In the genomic region with DNA sequence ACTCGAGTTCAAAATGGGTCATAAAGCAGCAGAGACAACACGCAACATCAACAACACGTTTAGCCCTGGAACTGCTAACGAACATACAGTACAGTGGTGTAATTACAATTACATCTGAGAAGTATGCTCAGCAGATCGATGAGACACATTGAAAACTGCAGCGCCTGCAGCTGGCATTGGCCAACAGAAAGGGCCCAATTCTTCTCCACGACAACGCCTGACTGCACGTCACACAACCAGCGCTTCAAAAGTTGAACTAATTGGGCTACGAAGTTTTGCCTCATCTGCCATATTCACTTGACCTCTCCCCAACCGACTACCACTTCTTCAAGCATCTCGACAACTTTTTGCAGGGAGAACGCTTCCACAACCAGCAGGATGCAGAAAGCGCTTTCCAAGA, we compare ENCODE assay signal across 29 cellular contexts.
"Had no signal": no experiment of that assay in that cellular context is flagged by ENCODE, and none has a peak within 500 bp of the region (broad histone marks: within the 10 kb centered on the region; RNA-seq: fewer than 3 reads in every experiment).

No MANE protein-coding gene starts in this region.

- H3K36me3 Mint-ChIP-seq: naive thymus-derived CD8-positive, alpha-beta T cell; natural killer cell treated with Interleukin-12 subunit alpha and Interleukin-12 subunit beta and Interleukin-15 and Interleukin-18, amount 100 ng/mL, for 72 hours; stimulated activated naive B cell treated with anti-CD40 and anti-IgM and Interleukin-4, amounts not matched to agents 10 μg/mL and 1 μg/mL and 100 μg/mL, for 72 hours had no signal

- H3K27me3 Mint-ChIP-seq: naive thymus-derived CD8-positive, alpha-beta T cell had no signal

- ATAC-seq: naive thymus-derived CD8-positive, alpha-beta T cell; natural killer cell treated with Interleukin-12 subunit alpha and Interleukin-12 subunit beta and Interleukin-15 and Interleukin-18, amount 100 ng/mL, for 72 hours; psoas muscle; right cardiac atrium; right lobe of liver; stimulated activated effector memory CD8-positive, alpha-beta T cell treated with anti-CD3 and anti-CD28 coated beads, Interleukin-12 subunit alpha, Interleukin-12 subunit beta, amount 100 ng/mL, for 72 hours; stimulated activated naive B cell treated with anti-CD40 and anti-IgM and Interleukin-4, amounts not matched to agents 10 μg/mL and 1 μg/mL and 100 μg/mL, for 72 hours had no signal

- H3K27ac ChIP-seq: ovary, parathyroid adenoma, psoas muscle, right lobe of liver, stomach, thoracic aorta, tibial nerve, uterus had no signal

- H3K4me3 Mint-ChIP-seq: naive thymus-derived CD8-positive, alpha-beta T cell; natural killer cell treated with Interleukin-12 subunit alpha and Interleukin-12 subunit beta and Interleukin-15 and Interleukin-18, amount 100 ng/mL, for 72 hours; nephron progenitor cell; neural crest cell; stimulated activated effector memory CD8-positive, alpha-beta T cell treated with anti-CD3 and anti-CD28 coated beads, Interleukin-12 subunit alpha, Interleukin-12 subunit beta, amount 100 ng/mL, for 72 hours; stimulated activated naive B cell treated with anti-CD40 and anti-IgM and Interleukin-4, amounts not matched to agents 10 μg/mL and 1 μg/mL and 100 μg/mL, for 72 hours; stimulated activated naive CD8-positive, alpha-beta T cell treated with anti-CD3 and anti-CD28 coated beads, Interleukin-15, Interleukin-2, amounts not matched to agents 100 ng/mL and 50 ng/mL, for 24 hours had no signal

- H3K9me3 ChIP-seq: ovary, psoas muscle, right lobe of liver, sigmoid colon, stomach, thoracic aorta, thyroid gland, tibial nerve, upper lobe of left lung, uterus had no signal

- H3K4me3 ChIP-seq: ovary, psoas muscle, right lobe of liver, sigmoid colon, stomach, thoracic aorta, thyroid gland, tibial nerve, upper lobe of left lung, uterus had no signal

- FAIRE-seq: small intestine had no signal

- H3K9me3 Mint-ChIP-seq: naive thymus-derived CD8-positive, alpha-beta T cell; natural killer cell treated with Interleukin-12 subunit alpha and Interleukin-12 subunit beta and Interleukin-15 and Interleukin-18, amount 100 ng/mL, for 72 hours; neural crest cell; stimulated activated effector memory CD8-positive, alpha-beta T cell treated with anti-CD3 and anti-CD28 coated beads, Interleukin-12 subunit alpha, Interleukin-12 subunit beta, amount 100 ng/mL, for 72 hours; stimulated activated naive CD8-positive, alpha-beta T cell treated with anti-CD3 and anti-CD28 coated beads, Interleukin-15, Interleukin-2, amounts not matched to agents 100 ng/mL and 50 ng/mL, for 24 hours had no signal

- H3K36me3 ChIP-seq: ovary, right lobe of liver, sigmoid colon, stomach, thoracic aorta, thyroid gland, tibial nerve, upper lobe of left lung, uterus had no signal

- H3K27ac Mint-ChIP-seq: naive thymus-derived CD8-positive, alpha-beta T cell; nephron progenitor cell; progenitor cell of endocrine pancreas; stimulated activated effector memory CD8-positive, alpha-beta T cell treated with anti-CD3 and anti-CD28 coated beads, Interleukin-12 subunit alpha, Interleukin-12 subunit beta, amount 100 ng/mL, for 72 hours; stimulated activated naive B cell treated with anti-CD40 and anti-IgM and Interleukin-4, amounts not matched to agents 10 μg/mL and 1 μg/mL and 100 μg/mL, for 72 hours; stimulated activated naive CD8-positive, alpha-beta T cell treated with anti-CD3 and anti-CD28 coated beads, Interleukin-15, Interleukin-2, amounts not matched to agents 100 ng/mL and 50 ng/mL, for 24 hours had no signal

- H3K27me3 ChIP-seq: ovary, right lobe of liver, sigmoid colon, stomach, thyroid gland, tibial nerve, upper lobe of left lung, uterus had no signal

- DNase-seq: naive thymus-derived CD8-positive, alpha-beta T cell; nephron progenitor cell; occipital lobe; ovary; posterior cingulate gyrus; psoas muscle; right cardiac atrium; right lobe of liver; sigmoid colon; small intestine; stimulated activated CD4-positive, alpha-beta T cell treated with anti-CD3 and anti-CD28 coated beads, Interleukin-15, amount 100 ng/mL, for 24 hours; stimulated activated CD4-positive, alpha-beta T cell treated with anti-CD3 and anti-CD28 coated beads, Interleukin-2, amount 100 ng/mL, for 24 hours; stimulated activated CD4-positive, alpha-beta T cell treated with anti-CD3 and anti-CD28 coated beads, Interleukin-2, amount 100 ng/mL, for 48 hours; stimulated activated CD4-positive, alpha-beta T cell treated with anti-CD3 and anti-CD28 coated beads, Interleukin-4, amount 100 ng/mL, for 24 hours; stimulated activated naive B cell treated with anti-CD40 and anti-IgM and Interleukin-4, amounts not matched to agents 10 μg/mL and 1 μg/mL and 100 μg/mL, for 72 hours; stimulated activated naive CD4-positive, alpha-beta T cell treated with Interleukin-2 at 50 U/mL for 16 hours; stomach; thyroid gland; trophoblast cell; upper lobe of left lung; uterus had no signal
